In the genomic region with DNA sequence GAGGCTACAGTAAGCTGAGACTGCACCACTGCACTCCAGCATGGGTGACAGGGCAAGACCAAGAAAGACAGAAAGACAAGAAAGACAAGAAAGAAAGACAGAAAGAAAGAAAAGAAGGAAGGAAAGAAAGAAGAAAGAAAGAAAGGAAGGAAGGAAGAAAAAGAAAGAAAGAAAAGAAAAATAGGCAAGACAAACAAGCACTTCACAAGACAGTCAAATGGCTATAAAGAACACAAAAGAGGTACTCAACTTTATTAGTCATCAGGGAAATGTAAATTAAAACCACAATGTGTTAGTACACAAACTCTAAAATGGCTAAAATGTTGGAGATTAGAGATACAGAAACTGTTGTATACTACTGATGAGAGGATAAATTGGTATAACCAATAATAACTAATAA, we compare ENCODE assay signal across 21 cellular contexts. TPM values are rescaled to one million over a fixed set of nuclear protein-coding genes. Genes with fewer than 3 reads are reported as not detected.
DNase-seq lines count a peak whose midpoint lies in the region; ATAC-seq lines count a peak whose summit lies in the region.
"Had no signal": no experiment of that assay in that cellular context is flagged by ENCODE, and none has a peak within 500 bp of the region (broad histone marks: within the 10 kb centered on the region; RNA-seq: fewer than 3 reads in every experiment).

No MANE protein-coding gene starts in this region.

- no peak overlapping the region for H2BK5ac ChIP-seq in mesenchymal stem cell (ENCODE audit: low read depth, low read length, poor library complexity, severe bottlenecking)

- no peak overlapping the region for H2BK120ac ChIP-seq in mesenchymal stem cell (ENCODE audit: low read depth, low read length)

- H3K9ac ChIP-seq in GM23248 (no peak overlapping the region), HUES6 (ENCODE audit: low read length) (no peak overlapping the region), mesenchymal stem cell (ENCODE audit: low read length) (no peak overlapping the region)

- ATAC-seq in HG03175 (IDR thresholded peaks at IDR 0.05; ENCODE audit: unreplicated experiment) (no peak), GM21381 (IDR thresholded peaks at IDR 0.05; ENCODE audit: unreplicated experiment) (no peak)
- ATAC-seq: SK-N-SH treated with all-trans-retinoic acid at 6 μM for 48 hours, T-cell had no signal

- no peak overlapping the region for H3K4me2 ChIP-seq in GM23248 (ENCODE audit: unreplicated experiment)
- no peak overlapping the region for H3K4me2 ChIP-seq in mesenchymal stem cell (ENCODE audit: low read length, poor library complexity, severe bottlenecking)

- in situ Hi-C loops in GM23248 (cut with MboI), result no loop called here

- H3K79me2 ChIP-seq in GM23248 (ENCODE audit: insufficient read depth), result peaks cover 93% of the 10 kb centered on the region

- H2AK5ac ChIP-seq in mesenchymal stem cell (ENCODE audit: low read length, severe bottlenecking), result no peak overlapping the region

- no peak overlapping the region for H3K4me3 ChIP-seq in GM23248
- no peak overlapping the region for H3K4me3 ChIP-seq in HUES6 (ENCODE audit: low read depth, low read length)
- no peak overlapping the region for H3K4me3 ChIP-seq in mesenchymal stem cell (ENCODE audit: insufficient read depth in 1 of 2, low read depth in 1 of 2, low read length in 2 of 2)

- no peak overlapping the region for H2BK15ac ChIP-seq in mesenchymal stem cell (ENCODE audit: low read depth, poor library complexity, severe bottlenecking)

- H3K27ac ChIP-seq in GM23248, result no peak overlapping the region
- H3K27ac ChIP-seq in HUES6 (ENCODE audit: low read depth, low read length), result peak overlapping the region; percentile 31; the same call in 1 of the 2 replicates
- no peak overlapping the region for H3K27ac ChIP-seq in mesenchymal stem cell (ENCODE audit: low read length, poor library complexity, severe bottlenecking)
- H3K27ac ChIP-seq: C4-2B, RWPE1 had no signal

- H3K4ac ChIP-seq in mesenchymal stem cell (ENCODE audit: low read depth in 1 of 2, low read length in 2 of 2), result no peak overlapping the region

- no peaks in the 10 kb centered on the region for H3K9me2 ChIP-seq in GM23248 (ENCODE audit: insufficient read depth)

- 0 out of 2 replicates have a peak, but pooled peaks cover 2% of the 10 kb centered on the region for H3K36me3 ChIP-seq in GM23248 (ENCODE audit: low read depth)
- H3K36me3 ChIP-seq in HUES6 (ENCODE audit: control insufficient read depth, insufficient read depth, low read length), result peaks cover 14% of the 10 kb centered on the region
- H3K36me3 ChIP-seq in mesenchymal stem cell (ENCODE audit: control insufficient read depth in 1 of 2, insufficient read depth in 2 of 2, low read depth in 1 of 2, low read length in 2 of 2), result peaks cover under 1 to 15% of the 10 kb centered on the region in 2 experiments

- no peak overlapping the region for H3K14ac ChIP-seq in mesenchymal stem cell (ENCODE audit: low read length in 2 of 2)

- H4K20me1 ChIP-seq in GM23248 (ENCODE audit: insufficient read depth), result 0 out of 2 replicates have a peak, but pooled peaks cover 14% of the 10 kb centered on the region

- H2BK12ac ChIP-seq in mesenchymal stem cell (ENCODE audit: low read length in 2 of 2), result no peak overlapping the region

- H3K9me3 ChIP-seq in GM23248 (ENCODE audit: low read depth), result no peaks in the 10 kb centered on the region
- no peaks in the 10 kb centered on the region for H3K9me3 ChIP-seq in HUES6 (ENCODE audit: control insufficient read depth, insufficient read depth, low read depth, low read length)
- H3K9me3 ChIP-seq in mesenchymal stem cell (ENCODE audit: control insufficient read depth, low read length), result no peaks in the 10 kb centered on the region

- H3K4me1 ChIP-seq in GM23248 (ENCODE audit: insufficient read depth) (peaks cover 9% of the 10 kb centered on the region), HUES6 (ENCODE audit: control insufficient read depth, insufficient read depth, low read length) (peaks cover 22% of the 10 kb centered on the region), mesenchymal stem cell (ENCODE audit: control insufficient read depth, insufficient read depth, low read depth, low read length) (no peaks in the 10 kb centered on the region)

- no peak overlapping the region for H3K23ac ChIP-seq in mesenchymal stem cell (ENCODE audit: low read length in 2 of 2)

- H3K27me3 ChIP-seq in GM23248 (replicated peaks; ENCODE audit: insufficient read depth) (no peaks in the 10 kb centered on the region), HUES6 (ENCODE audit: control insufficient read depth, insufficient read depth, low read length) (no peaks in the 10 kb centered on the region), mesenchymal stem cell (ENCODE audit: control insufficient read depth in 1 of 2, insufficient read depth in 1 of 2, low read length in 2 of 2) (no peaks in the 10 kb centered on the region)

- H3K79me1 ChIP-seq in mesenchymal stem cell (replicated peaks; ENCODE audit: low read length, poor library complexity, severe bottlenecking), result peaks cover 24% of the 10 kb centered on the region

- no peak overlapping the region for H4K91ac ChIP-seq in mesenchymal stem cell (ENCODE audit: low read length)

- H3F3A ChIP-seq in GM23248 (ENCODE audit: insufficient read depth), result peaks cover 9% of the 10 kb centered on the region

- no peak overlapping the region for H4K8ac ChIP-seq in mesenchymal stem cell (ENCODE audit: low read length)

- H2AFZ ChIP-seq in GM23248 (no peak overlapping the region), mesenchymal stem cell (ENCODE audit: low read depth, low read length) (no peak overlapping the region)

- no peak overlapping the region for H3K18ac ChIP-seq in mesenchymal stem cell (ENCODE audit: low read depth in 1 of 2, low read length in 2 of 2)

- DNase-seq in GM23248 (peak; percentile 12), astrocyte of the hippocampus (ENCODE audit: low read depth, low spot score) (peak; percentile 10), mesenchymal stem cell (peak; percentile 37), hippocampal formation (lab: John Stamatoyannopoulos, UW) (no peak)
- DNase-seq: ACHN, AML-193, GF-D8, KBM-7, NCI-H1417, NCI-H187, NCI-H2107, NCI-H345, NCI-H524 treated with DMSO at 0.1 percent for 48 hours, SIG-M5, T-cell had no signal

RNA-seq across cellular contexts. Expression of a gene that starts 6.6 kb away (rescaled TPM):
- 35.7 and 75.6 TPM in 2 replicates for total RNA-seq in GM23248 (2014; rRNA removed; shearing (Covaris generic))
- polyA plus RNA-seq in GM23248 (2016; fragmentation: Nextera tagmentation; extraction: Ambion mirVana), result 19.4 and 25.9 TPM in 2 replicates
- polyA plus RNA-seq in mesenchymal stem cell (2013, experiment 1 of 2), result 12.3 TPM
- polyA plus RNA-seq in mesenchymal stem cell (2013, experiment 2 of 2), result 12.8 TPM

RNA-seq across cellular contexts. Expression of a gene that starts 21.7 kb away (rescaled TPM):
- 136 and 144 TPM in 2 replicates for total RNA-seq in GM23248 (2014; rRNA removed; shearing (Covaris generic))
- 321 and 336 TPM in 2 replicates for polyA plus RNA-seq in GM23248 (2016; fragmentation: Nextera tagmentation; extraction: Ambion mirVana)
- 711 TPM for polyA plus RNA-seq in mesenchymal stem cell (2013, experiment 1 of 2)
- 732 TPM for polyA plus RNA-seq in mesenchymal stem cell (2013, experiment 2 of 2)

RNA-seq across cellular contexts. Expression of a gene that starts 22.0 kb away (rescaled TPM):
- 38.7 and 53.6 TPM in 2 replicates for total RNA-seq in GM23248 (2014; rRNA removed; shearing (Covaris generic))
- 41.0 and 42.6 TPM in 2 replicates for polyA plus RNA-seq in GM23248 (2016; fragmentation: Nextera tagmentation; extraction: Ambion mirVana)
- 29.4 TPM for polyA plus RNA-seq in mesenchymal stem cell (2013, experiment 1 of 2)
- polyA plus RNA-seq in mesenchymal stem cell (2013, experiment 2 of 2), result 28.4 TPM

RNA-seq across cellular contexts. Expression of a gene that starts 59.9 kb away (rescaled TPM):
- 24.1 and 27.4 TPM in 2 replicates for total RNA-seq in GM23248 (2014; rRNA removed; shearing (Covaris generic))
- 65.4 and 69.5 TPM in 2 replicates for polyA plus RNA-seq in GM23248 (2016; fragmentation: Nextera tagmentation; extraction: Ambion mirVana)
- polyA plus RNA-seq in mesenchymal stem cell (2013, experiment 1 of 2), result 23.5 TPM
- polyA plus RNA-seq in mesenchymal stem cell (2013, experiment 2 of 2), result 23.5 TPM

Comparison
In these comparisons a context has a peak if more than half of its experiments do, and no peak if none do; other contexts are left out.
1. DNase-seq: peak in GM23248 (single experiment), astrocyte of the hippocampus (single experiment) and mesenchymal stem cell (single experiment); none in hippocampal formation (0 of 2).